ENCODE assay signal across 8 cellular contexts in the genomic region with DNA sequence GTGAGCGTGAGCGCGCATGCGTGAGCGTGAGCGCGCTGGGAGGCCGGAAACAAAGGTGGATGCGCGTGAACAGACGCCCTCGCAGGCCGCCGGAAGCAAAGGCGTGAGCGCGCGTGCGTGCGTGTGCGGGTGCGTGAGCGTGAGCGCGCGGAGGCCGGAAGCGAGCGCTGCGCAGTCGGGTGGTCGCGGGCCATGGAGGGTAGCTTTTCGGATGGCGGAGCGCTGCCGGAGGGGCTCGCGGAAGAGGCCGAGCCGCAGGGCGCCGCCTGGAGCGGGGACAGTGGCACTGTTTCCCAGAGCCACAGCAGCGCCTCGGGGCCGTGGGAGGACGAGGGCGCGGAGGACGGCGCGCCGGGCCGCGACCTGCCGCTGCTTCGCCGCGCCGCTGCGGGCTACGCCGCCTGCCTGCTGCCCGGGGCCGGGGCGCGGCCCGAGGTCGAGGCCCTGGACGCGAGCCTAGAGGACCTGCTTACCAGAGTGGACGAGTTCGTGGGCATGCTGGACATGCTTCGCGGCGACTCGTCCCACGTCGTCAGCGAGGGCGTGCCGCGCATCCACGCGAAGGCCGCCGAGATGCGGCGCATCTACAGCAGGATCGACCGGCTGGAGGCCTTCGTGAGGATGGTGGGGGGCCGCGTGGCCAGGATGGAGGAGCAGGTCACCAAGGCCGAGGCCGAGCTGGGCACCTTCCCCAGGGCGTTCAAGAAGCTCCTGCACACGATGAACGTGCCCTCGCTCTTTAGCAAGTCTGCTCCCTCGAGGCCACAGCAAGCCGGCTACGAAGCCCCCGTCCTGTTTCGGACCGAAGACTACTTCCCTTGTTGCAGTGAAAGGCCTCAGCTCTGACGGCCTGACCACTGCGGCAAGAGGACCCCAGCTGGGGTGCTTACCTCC. TPM values are rescaled to one million over a fixed set of nuclear protein-coding genes. Genes with fewer than 3 reads are reported as not detected.
DNase-seq lines count a peak whose midpoint lies in the region; ATAC-seq and TF ChIP-seq lines count a peak whose summit lies in the region.

A gene with protein sequence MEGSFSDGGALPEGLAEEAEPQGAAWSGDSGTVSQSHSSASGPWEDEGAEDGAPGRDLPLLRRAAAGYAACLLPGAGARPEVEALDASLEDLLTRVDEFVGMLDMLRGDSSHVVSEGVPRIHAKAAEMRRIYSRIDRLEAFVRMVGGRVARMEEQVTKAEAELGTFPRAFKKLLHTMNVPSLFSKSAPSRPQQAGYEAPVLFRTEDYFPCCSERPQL (plus strand): TSS at position 157 of the 894 bp plus-strand sequence. CDS start 36 bp downstream, at position 193.

- peak within 1 kb of the TSS; percentile 87 to 95 for H3K27ac Mint-ChIP-seq in T-cell

- TF ChIP-seq CTCF in GM12865 (IDR thresholded peaks at IDR 0.05; ENCODE audit: insufficient read depth, low read depth, low read length, missing control alignments) (no peak), heart right ventricle (IDR thresholded peaks at IDR 0.05) (peak in 4 of 9 donors; percentile 19 to 53 (median 30)), upper lobe of left lung (IDR thresholded peaks at IDR 0.05) (peak in 3 of 6 experiments; percentile 47 to 70 (median 57))

- H3K27me3 ChIP-seq in heart right ventricle (no peaks in the 10 kb centered on the region), upper lobe of left lung (no peaks in the 10 kb centered on the region)

- TF ChIP-seq POLR2A in upper lobe of left lung (IDR thresholded peaks at IDR 0.05): peak in 3 of 4 donors; percentile 67 to 90 (median 89)

- H3K27me3 Mint-ChIP-seq in T-cell: no peaks in the 10 kb centered on the region

- peaks cover 0 to 4% (median 0%) of the 10 kb centered on the region in 9 donors for H3K36me3 ChIP-seq in heart right ventricle
- no peaks in the 10 kb centered on the region for H3K36me3 ChIP-seq in upper lobe of left lung

- DNase-seq in GM12865 (ENCODE audit: low read depth) (peak; percentile 98), NCI-H1105 (lab: John Stamatoyannopoulos, UW) (peak; percentile 79), T-cell (peak; percentile 78 to 91 (median 87)), heart right ventricle (peak; percentile 87 to 90), posterior vena cava (ENCODE audit: low spot score) (peak; percentile 96), upper lobe of left lung (peak; percentile 90 to 97)

- POLR2A ChIA-PET in T-cell (lab: Charles Lee): interaction anchor here (0.7 to 2.0 kb wide), 3 partner anchors 41 to 202 kb away, joined by 3 to 5 read pairs (median 4); no protein-coding TSS in a partner anchor

- peak within 1 kb of the TSS; percentile 90 to 96 (median 91) for H3K4me3 Mint-ChIP-seq in T-cell

- H3K36me3 Mint-ChIP-seq in T-cell: peaks cover 4% of the 10 kb centered on the region

- CTCF ChIA-PET in T-cell (lab: Charles Lee): interaction anchor here (0.8 to 6.3 kb wide), 10 partner anchors 21 to 355 kb away, joined by 3 to 77 read pairs (median 12); no protein-coding TSS in a partner anchor

- H3K4me1 ChIP-seq in heart right ventricle (peaks cover 0 to 40% (median 30%) of the 10 kb centered on the region in 9 donors), upper lobe of left lung (peaks cover 24 to 34% (median 24%) of the 10 kb centered on the region in 4 donors)

- peaks cover 34 to 42% (median 42%) of the 10 kb centered on the region in 3 donors for H3K4me1 Mint-ChIP-seq in T-cell

- TF ChIP-seq EP300 in upper lobe of left lung (IDR thresholded peaks at IDR 0.05): no peak

- peak; percentile 88 for ATAC-seq in HG02623 (IDR thresholded peaks at IDR 0.05; ENCODE audit: unreplicated experiment)
- ATAC-seq in T-cell (replicated peaks in 1 of 4): peak; percentile 85 to 90 (median 86)
- ATAC-seq in heart right ventricle: peak; percentile 91 to 96 (median 94)
- ATAC-seq in upper lobe of left lung (ENCODE audit: low FRiP score in 2 of 2): peak; percentile 93 to 97

- H3K27ac ChIP-seq in adipose tissue (ENCODE audit: low read depth, low read length) (peak within 1 kb of the TSS; percentile 80), heart right ventricle (peak within 1 kb of the TSS; percentile 87 to 98 (median 94)), upper lobe of left lung (peak within 1 kb of the TSS; percentile 87 to 97 (median 90))

- H3K4me3 ChIP-seq in GM12865 (ENCODE audit: low read depth, low read length): peak within 1 kb of the TSS; percentile 66
- H3K4me3 ChIP-seq in heart right ventricle: peak within 1 kb of the TSS; percentile 55 to 88 (median 76)
- peak within 1 kb of the TSS; percentile 68 to 99 (median 82) for H3K4me3 ChIP-seq in upper lobe of left lung

- no peaks in the 10 kb centered on the region for H3K9me3 Mint-ChIP-seq in T-cell

- H3K9me3 ChIP-seq in heart right ventricle (no peaks in the 10 kb centered on the region), upper lobe of left lung (no peaks in the 10 kb centered on the region)

- intact Hi-C loops in heart right ventricle (cut with DNase I): loop anchor here in 7 of 10 donors (2.0 to 10.0 kb wide), 8 partner anchors 65 to 356 kb away; a partner anchor contains a TSS
- intact Hi-C loops in posterior vena cava (cut with DNase I): loop anchor here in 1 of 2 donors (10.0 kb wide), 1 partner anchor 349 kb away; a partner anchor contains a TSS

- 0% methylated on average over 105 to 109 of the region's 109 CpGs for WGBS in adipose tissue, 3 donors
- WGBS in heart right ventricle, 2 donors: 0% methylated on average over 106 to 109 of the region's 109 CpGs
- WGBS in upper lobe of left lung, 2 donors: 0 to 1% methylated on average over 27 to 77 of the region's 109 CpGs

RNA-seq across cellular contexts. Expression of the gene that starts here (rescaled TPM):
- 10 to 100 TPM; 20.7 to 41.9 (median 36.6) TPM for total RNA-seq in T-cell
- 10 to 100 TPM in 1 of 3 donors, 1 to 10 TPM in 2; 4.7 to 10.8 (median 7.9) TPM for polyA plus RNA-seq in adipose tissue
- 10 to 100 TPM in 1 of 10 donors, 1 to 10 TPM in 9; 4.4 to 10.2 (median 7.0) TPM for total RNA-seq in heart right ventricle
- 1 to 10 TPM; 4.8 to 7.8 TPM for polyA plus RNA-seq in heart right ventricle
- total RNA-seq in posterior vena cava: 1 to 10 TPM; 8.3 to 9.7 TPM
- 10 to 100 TPM; 11.5 to 26.8 (median 15.3) TPM for total RNA-seq in upper lobe of left lung

Comparison
In these comparisons a context has a peak if more than half of its experiments do, and no peak if none do; other contexts are left out.
1. Peak in every context shown above with its lines: DNase-seq, ATAC-seq, H3K4me3 ChIP-seq and H3K27ac ChIP-seq.